Comparison of ENCODE assay signal across 1 cellular context in genomic region chr14:55038708-55039107, GRCh38.
TF ChIP-seq lines count a peak whose summit lies in the region.

No MANE protein-coding gene starts in this region.

TF ChIP-seq in GM12878, 131 proteins besides CTCF, POLR2A, EP300 and RAD21:
- TF ChIP-seq BHLHE40 (IDR thresholded peaks at IDR 0.05; ENCODE audit: borderline replicate concordance in 1 of 2, low read depth in 2 of 2, low read length in 1 of 2) = no peak
